In genomic region chr4:132001542-132001941, GRCh38 we compare ENCODE assay signal across 16 cellular contexts.
A peak's percentile ranks its signal among the peaks of the same experiment; 100 is the strongest.
DNase-seq lines count a peak whose midpoint lies in the region; ATAC-seq, FAIRE-seq and TF ChIP-seq lines count a peak whose summit lies in the region.
"Had no signal": no experiment of that assay in that cellular context is flagged by ENCODE, and none has a peak within 500 bp of the region (broad histone marks: within the 10 kb centered on the region; RNA-seq: fewer than 3 reads in every experiment).

No MANE protein-coding gene starts in this region.

- H3K4me1 ChIP-seq in RWPE2 (ENCODE audit: insufficient read depth, poor library complexity, severe bottlenecking) (peaks cover 5% of the 10 kb centered on the region), fibroblast of lung (ENCODE audit: control insufficient read depth, extremely low read depth, insufficient read depth, low read length) (no peaks in the 10 kb centered on the region), kidney (ENCODE audit: control insufficient read depth in 1 of 2, insufficient read depth in 1 of 2, low read depth in 1 of 2, low read length in 2 of 2) (no peaks in the 10 kb centered on the region)
- H3K4me1 ChIP-seq: thyroid gland had no signal

- no peak overlapping the region for H3K4me3 ChIP-seq in RWPE2 (ENCODE audit: severe bottlenecking)
- H3K4me3 ChIP-seq in fibroblast of lung (replicated peaks in 1 of 4; ENCODE audit: control extremely low read depth in 1 of 4, insufficient read depth in 1 of 4, low read depth in 3 of 4, low read length in 4 of 4), result no peak overlapping the region
- H3K4me3 ChIP-seq in kidney (ENCODE audit: low read length in 2 of 2), result no peak overlapping the region
- H3K4me3 ChIP-seq: GM12878, thyroid gland had no signal

- H2AFZ ChIP-seq in fibroblast of lung (ENCODE audit: low read length), result no peak overlapping the region

- TF ChIP-seq CTCF in RWPE2 (IDR thresholded peaks at IDR 0.05; ENCODE audit: poor library complexity, severe bottlenecking), result no peak
- TF ChIP-seq CTCF in fibroblast of lung (conservative IDR thresholded peaks at IDR 0.05 in 1 of 2, IDR thresholded peaks at IDR 0.05 in 1 of 2; ENCODE audit: low read depth in 1 of 2, low read length in 2 of 2), result no peak
- no peak for TF ChIP-seq CTCF in kidney (IDR thresholded peaks at IDR 0.05; ENCODE audit: borderline replicate concordance, extremely low read depth, insufficient read depth)

- H3K79me2 ChIP-seq in fibroblast of lung (ENCODE audit: control insufficient read depth, insufficient read depth, low read length), result no peaks in the 10 kb centered on the region

- H3K4me2 ChIP-seq in fibroblast of lung (ENCODE audit: extremely low read depth, insufficient read depth, low read length), result no peak overlapping the region

- H3K9me3 ChIP-seq in RWPE2 (ENCODE audit: severe bottlenecking) (no peaks in the 10 kb centered on the region), fibroblast of lung (ENCODE audit: control insufficient read depth, insufficient read depth, low read depth, low read length) (no peaks in the 10 kb centered on the region), kidney (ENCODE audit: control insufficient read depth in 1 of 2, low read length in 2 of 2) (no peaks in the 10 kb centered on the region)
- H3K9me3 ChIP-seq: thyroid gland had no signal

- DNase-seq in NCI-H748 (lab: John Stamatoyannopoulos, UW; ENCODE audit: unreplicated experiment) (peak; percentile 0), NCI-H748 treated with DMSO at 0.1 percent for 48 hours (lab: John Stamatoyannopoulos, UW) (no peak), RWPE2 (ENCODE audit: low spot score) (no peak), fibroblast of lung (ENCODE audit: low read depth in 2 of 2) (peak; percentile 11 to 70), urothelium cell line (ENCODE audit: low spot score) (peak; percentile 6), occipital lobe (lab: John Stamatoyannopoulos, UW) (no peak), SHP77 treated with DMSO at 0.1 percent for 48 hours (lab: John Stamatoyannopoulos, UW) (no peak), kidney (no peak)
- DNase-seq: 8988T; activated CD4-positive, alpha-beta T cell treated with anti-CD3 and anti-CD28 coated beads for 36 hours; activated CD8-positive, alpha-beta memory T cell treated with anti-CD3 and anti-CD28 coated beads, Interleukin-2, amount 50 U/mL, for 48 hours; CD4-positive, alpha-beta memory T cell; endodermal cell; thyroid gland had no signal

- no peaks in the 10 kb centered on the region for H4K20me1 ChIP-seq in fibroblast of lung (ENCODE audit: control insufficient read depth, extremely low read depth, insufficient read depth, low read length)

- intact Hi-C loops in kidney (cut with DNase I), result no loop called here

- no peak overlapping the region for H3K9ac ChIP-seq in fibroblast of lung (ENCODE audit: insufficient read depth, low read length)
- H3K9ac ChIP-seq in kidney (ENCODE audit: low read length in 2 of 2), result no peak overlapping the region

- H3K27me3 ChIP-seq in RWPE2 (ENCODE audit: insufficient read depth, poor library complexity, severe bottlenecking) (no peaks in the 10 kb centered on the region), fibroblast of lung (ENCODE audit: control insufficient read depth, insufficient read depth, low read length) (no peaks in the 10 kb centered on the region)
- H3K27me3 ChIP-seq: thyroid gland had no signal

- H3K27ac ChIP-seq in RWPE2 (ENCODE audit: poor library complexity, severe bottlenecking), result no peak overlapping the region
- no peak overlapping the region for H3K27ac ChIP-seq in fibroblast of lung (ENCODE audit: insufficient read depth, low read length)
- H3K27ac ChIP-seq in kidney (ENCODE audit: low read depth in 2 of 2, low read length in 2 of 2), result no peak overlapping the region
- H3K27ac ChIP-seq: thyroid gland had no signal

- FAIRE-seq in urothelium cell line (lab: Jason Lieb, UNC) (no peak), kidney (lab: Jason Lieb, UNC) (no peak)
- FAIRE-seq: GM12878, H1 had no signal

- H3K36me3 ChIP-seq in RWPE2 (ENCODE audit: low read depth) (no peaks in the 10 kb centered on the region), fibroblast of lung (ENCODE audit: control insufficient read depth, insufficient read depth, low read length) (no peaks in the 10 kb centered on the region), kidney (ENCODE audit: control insufficient read depth in 1 of 2, insufficient read depth in 2 of 2, low read length in 2 of 2) (no peaks in the 10 kb centered on the region)
- H3K36me3 ChIP-seq: thyroid gland had no signal

- peak; percentile 94 for ATAC-seq in RWPE2 (ENCODE audit: low read depth)
- ATAC-seq: activated CD4-positive, alpha-beta T cell treated with anti-CD3 and anti-CD28 coated beads for 36 hours; GM12878 had no signal

Comparison
In these comparisons a context has a peak if more than half of its experiments do, and no peak if none do; other contexts are left out.
1. DNase-seq: peak in NCI-H748 (single experiment), fibroblast of lung (2 of 2) and urothelium cell line (single experiment); none in NCI-H748 treated with DMSO at 0.1 percent for 48 hours (single experiment), RWPE2 (single experiment), occipital lobe (single experiment), SHP77 treated with DMSO at 0.1 percent for 48 hours (single experiment) and kidney (single experiment).